Comparison of ENCODE assay signal across 2 cellular contexts in genomic region chr7:2493205-2493604, GRCh38.
TF ChIP-seq lines count a peak whose summit lies in the region.

No MANE protein-coding gene starts in this region.

TF ChIP-seq in IMR-90, 13 proteins besides CTCF, POLR2A, EP300 and RAD21:
- TF ChIP-seq, protein P1, sequence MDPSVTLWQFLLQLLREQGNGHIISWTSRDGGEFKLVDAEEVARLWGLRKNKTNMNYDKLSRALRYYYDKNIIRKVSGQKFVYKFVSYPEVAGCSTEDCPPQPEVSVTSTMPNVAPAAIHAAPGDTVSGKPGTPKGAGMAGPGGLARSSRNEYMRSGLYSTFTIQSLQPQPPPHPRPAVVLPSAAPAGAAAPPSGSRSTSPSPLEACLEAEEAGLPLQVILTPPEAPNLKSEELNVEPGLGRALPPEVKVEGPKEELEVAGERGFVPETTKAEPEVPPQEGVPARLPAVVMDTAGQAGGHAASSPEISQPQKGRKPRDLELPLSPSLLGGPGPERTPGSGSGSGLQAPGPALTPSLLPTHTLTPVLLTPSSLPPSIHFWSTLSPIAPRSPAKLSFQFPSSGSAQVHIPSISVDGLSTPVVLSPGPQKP (IDR thresholded peaks at IDR 0.05; ENCODE audit: borderline replicate concordance, low read depth, low read length), result no peak
- peak; percentile 32; the same call in 1 of the 2 replicates for TF ChIP-seq MAZ (IDR thresholded peaks at IDR 0.05; ENCODE audit: borderline replicate concordance, low read depth, low read length)
TF ChIP-seq in IMR-90: peak in this region for 1.

TF ChIP-seq in H1, 55 proteins besides CTCF, POLR2A, EP300 and RAD21:
- TF ChIP-seq MAFK (IDR thresholded peaks at IDR 0.05; ENCODE audit: low read depth, low read length) (no peak), TEAD4 (IDR thresholded peaks at IDR 0.05; ENCODE audit: low read depth, low read length) (no peak), EZH2 (IDR thresholded peaks at IDR 0.05; ENCODE audit: low read depth, low read length, severe bottlenecking) (no peak), GTF2F1 (IDR thresholded peaks at IDR 0.05; ENCODE audit: borderline replicate concordance, low read depth, low read length) (no peak), TCF12 (IDR thresholded peaks at IDR 0.05; ENCODE audit: low read depth, low read length) (no peak), RFX5 (IDR thresholded peaks at IDR 0.05; ENCODE audit: borderline replicate concordance, low read depth, low read length) (no peak)
